In genomic region chr17:49005140-49005539, GRCh38 we compare ENCODE assay signal across 1 cellular context.
TF ChIP-seq lines count a peak whose summit lies in the region.

No MANE protein-coding gene starts in this region.

TF ChIP-seq in HepG2, 621 proteins besides CTCF, POLR2A, EP300 and RAD21 (continues in another document):
- TF ChIP-seq MIXL1 (CRISPR knock-in tag; IDR thresholded peaks at IDR 0.05), result 0 out of 2 replicates have a peak, but pooled peaks have one; percentile 14
- TF ChIP-seq SETDB1 (CRISPR knock-in tag; IDR thresholded peaks at IDR 0.05; ENCODE audit: borderline replicate concordance), result no peak
- no peak for TF ChIP-seq ATF3 (CRISPR knock-in tag; IDR thresholded peaks at IDR 0.05)
- no peak for TF ChIP-seq ZHX1 (CRISPR knock-in tag; IDR thresholded peaks at IDR 0.05; ENCODE audit: low read depth)
- no peak for TF ChIP-seq EZH2 (conservative IDR thresholded peaks at IDR 0.05; ENCODE audit: low read depth, low read length)
- no peak for TF ChIP-seq CREB3 (CRISPR knock-in tag; IDR thresholded peaks at IDR 0.05)
- no peak for TF ChIP-seq FOXP1 (IDR thresholded peaks at IDR 0.05)
- no peak for TF ChIP-seq FOXP1 (CRISPR knock-in tag; IDR thresholded peaks at IDR 0.05)
- no peak for TF ChIP-seq NR3C1 (CRISPR knock-in tag; IDR thresholded peaks at IDR 0.05)
- no peak for TF ChIP-seq MEIS2 (CRISPR knock-in tag; IDR thresholded peaks at IDR 0.05)
- TF ChIP-seq KLF12 (CRISPR knock-in tag; IDR thresholded peaks at IDR 0.05; ENCODE audit: borderline replicate concordance), result no peak
- TF ChIP-seq ZFP36L1 (CRISPR knock-in tag; IDR thresholded peaks at IDR 0.05), result no peak
- TF ChIP-seq ZNF7 (CRISPR knock-in tag; IDR thresholded peaks at IDR 0.05), result peak; percentile 85
- TF ChIP-seq NCOA2 (CRISPR knock-in tag; IDR thresholded peaks at IDR 0.05), result 0 out of 2 replicates have a peak, but pooled peaks have one; percentile 13
- TF ChIP-seq KIAA2018 (CRISPR knock-in tag; IDR thresholded peaks at IDR 0.05; ENCODE audit: borderline replicate concordance), result no peak
- no peak; the same call in 1 of the 2 replicates for TF ChIP-seq SALL1 (CRISPR knock-in tag; IDR thresholded peaks at IDR 0.05)
- 0 out of 2 replicates have a peak, but pooled peaks have one; percentile 49 for TF ChIP-seq HOXA7 (CRISPR knock-in tag; IDR thresholded peaks at IDR 0.05)
- no peak for TF ChIP-seq KDM3A (CRISPR knock-in tag; IDR thresholded peaks at IDR 0.05; ENCODE audit: low read depth)
- no peak for TF ChIP-seq SP5 (CRISPR knock-in tag; IDR thresholded peaks at IDR 0.05; ENCODE audit: borderline replicate concordance, low read depth)
- no peak for TF ChIP-seq MAFG (CRISPR knock-in tag; IDR thresholded peaks at IDR 0.05)
- TF ChIP-seq PBX2 (CRISPR knock-in tag; IDR thresholded peaks at IDR 0.05), result no peak
- TF ChIP-seq LCORL (IDR thresholded peaks at IDR 0.05), result no peak
- TF ChIP-seq LCORL (CRISPR knock-in tag; IDR thresholded peaks at IDR 0.05), result peak; percentile 65; the same call in 1 of the 2 replicates
- TF ChIP-seq SAP130 (CRISPR knock-in tag; IDR thresholded peaks at IDR 0.05; ENCODE audit: low read depth), result no peak; the same call in 1 of the 2 replicates
- TF ChIP-seq ZBTB20 (CRISPR knock-in tag; IDR thresholded peaks at IDR 0.05; ENCODE audit: borderline replicate concordance, low read depth), result no peak
- TF ChIP-seq MBNL3 (CRISPR knock-in tag; conservative IDR thresholded peaks at IDR 0.05), result no peak
- no peak for TF ChIP-seq NFAT5 (CRISPR knock-in tag; IDR thresholded peaks at IDR 0.05)
- TF ChIP-seq ATF7-NPFF (CRISPR knock-in tag; IDR thresholded peaks at IDR 0.05; ENCODE audit: low read depth), result no peak
- no peak for TF ChIP-seq ELF4 (CRISPR knock-in tag; IDR thresholded peaks at IDR 0.05; ENCODE audit: borderline replicate concordance)
- TF ChIP-seq MLLT10 (CRISPR knock-in tag; IDR thresholded peaks at IDR 0.05), result peak; percentile 66; the same call in 1 of the 2 replicates
- TF ChIP-seq YEATS4 (CRISPR knock-in tag; IDR thresholded peaks at IDR 0.05; ENCODE audit: borderline replicate concordance), result no peak
- no peak for TF ChIP-seq CBFB (CRISPR knock-in tag; IDR thresholded peaks at IDR 0.05)
- no peak; the same call in 1 of the 2 replicates for TF ChIP-seq TARDBP (CRISPR knock-in tag; IDR thresholded peaks at IDR 0.05)
- no peak for TF ChIP-seq ZFP36L2 (CRISPR knock-in tag; IDR thresholded peaks at IDR 0.05)
- no peak for TF ChIP-seq ZMYM2 (CRISPR knock-in tag; IDR thresholded peaks at IDR 0.05)
- no peak for TF ChIP-seq ZNF891 (CRISPR knock-in tag; IDR thresholded peaks at IDR 0.05)
- no peak for TF ChIP-seq ZNF460 (CRISPR knock-in tag; IDR thresholded peaks at IDR 0.05; ENCODE audit: borderline replicate concordance)
- TF ChIP-seq ZNF414 (CRISPR knock-in tag; IDR thresholded peaks at IDR 0.05), result no peak
- TF ChIP-seq MAX (IDR thresholded peaks at IDR 0.05), result no peak
- TF ChIP-seq ZNF574 (CRISPR knock-in tag; IDR thresholded peaks at IDR 0.05), result no peak
- no peak for TF ChIP-seq SIN3A (IDR thresholded peaks at IDR 0.05; ENCODE audit: borderline replicate concordance, low read depth, low read length)
